Comparison of ENCODE assay signal across 9 cellular contexts in the genomic region with DNA sequence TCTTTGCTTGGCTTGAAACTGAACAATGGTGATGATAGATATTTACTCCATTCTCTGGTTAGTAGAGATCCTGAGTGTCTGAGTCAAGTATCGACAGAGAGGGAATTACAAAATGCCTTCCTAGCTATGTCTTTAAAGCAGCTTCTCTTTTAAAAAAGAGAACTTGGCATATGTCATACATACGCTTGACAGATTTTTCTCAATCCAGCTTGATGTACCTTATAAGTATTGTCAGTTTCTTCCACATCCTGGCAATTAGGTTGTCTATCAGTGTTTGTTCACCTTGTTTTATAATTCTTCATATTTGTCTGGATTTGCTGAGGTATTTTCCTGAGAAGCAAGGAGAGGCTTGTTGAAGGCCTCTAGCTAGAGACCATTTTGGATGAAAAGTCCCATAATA. TPM values are rescaled to one million over a fixed set of nuclear protein-coding genes. Genes with fewer than 3 reads are reported as not detected.
"Had no signal": no experiment of that assay in that cellular context is flagged by ENCODE, and none has a peak within 500 bp of the region (broad histone marks: within the 10 kb centered on the region; RNA-seq: fewer than 3 reads in every experiment).

No MANE protein-coding gene starts in this region.

- DNase-seq: H9, HCEC 1CT, IMR-90 had no signal

- H3K4me2 ChIP-seq: GM23338 had no signal

- FAIRE-seq: H1, H54, HTR-8/SVneo, K562 had no signal

- H2AFZ ChIP-seq: GM23338 had no signal

- H3K4me3 ChIP-seq: GM23338, K562 had no signal

RNA-seq across cellular contexts. Expression of a gene that starts 5.0 kb away (rescaled TPM):
- total RNA-seq: HT-29 had no signal
- polyA plus RNA-seq: K562 had no signal
